1 cellular context compared by ENCODE assay signal in the genomic region with DNA sequence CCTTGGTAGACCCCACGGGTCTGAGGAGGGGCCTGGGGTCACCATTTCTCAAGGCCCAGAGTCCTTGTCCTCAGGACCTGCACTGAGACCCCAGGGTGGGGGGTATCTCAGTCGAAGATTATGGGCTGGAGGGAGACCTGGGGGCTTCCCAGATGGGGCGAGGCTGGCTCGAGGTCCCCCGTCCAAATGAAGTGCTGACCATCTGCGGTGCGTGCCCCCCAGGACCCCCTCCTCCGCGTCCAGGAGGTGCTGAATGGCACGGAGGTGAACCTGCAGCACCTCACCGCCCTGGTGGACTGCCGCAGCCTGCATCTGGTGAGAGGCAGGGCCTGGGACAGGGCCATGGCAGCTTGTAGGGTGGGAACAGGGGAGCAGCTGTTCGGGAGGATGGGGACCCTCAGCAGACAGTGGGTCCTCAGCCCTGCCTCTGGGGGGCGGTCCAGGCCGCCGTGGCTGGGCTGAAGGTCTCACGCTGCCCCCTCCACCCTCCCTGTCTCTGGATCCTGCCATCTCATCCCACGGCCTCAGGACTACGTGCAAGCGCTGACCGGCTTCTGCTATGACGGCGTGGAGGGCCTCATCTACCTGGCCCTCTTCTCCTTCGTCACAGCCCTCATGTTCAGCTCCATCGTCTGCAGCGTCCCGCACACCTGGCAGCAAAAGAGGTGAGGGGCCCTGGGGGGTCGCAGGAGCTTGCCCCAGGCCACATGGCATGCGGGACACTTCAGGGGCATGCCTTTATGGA.
TF ChIP-seq lines count a peak whose summit lies in the region.

No MANE protein-coding gene starts in this region.

TF ChIP-seq in HepG2, 621 proteins besides CTCF, POLR2A, EP300 and RAD21 (continued from another document):
- TF ChIP-seq HMGXB4 (CRISPR knock-in tag; IDR thresholded peaks at IDR 0.05; ENCODE audit: borderline replicate concordance in 1 of 2, low read depth in 1 of 2), result 0 out of 4 replicates have a peak, but pooled peaks of 1 of the 2 experiments have one; percentile 17
